In the genomic region with DNA sequence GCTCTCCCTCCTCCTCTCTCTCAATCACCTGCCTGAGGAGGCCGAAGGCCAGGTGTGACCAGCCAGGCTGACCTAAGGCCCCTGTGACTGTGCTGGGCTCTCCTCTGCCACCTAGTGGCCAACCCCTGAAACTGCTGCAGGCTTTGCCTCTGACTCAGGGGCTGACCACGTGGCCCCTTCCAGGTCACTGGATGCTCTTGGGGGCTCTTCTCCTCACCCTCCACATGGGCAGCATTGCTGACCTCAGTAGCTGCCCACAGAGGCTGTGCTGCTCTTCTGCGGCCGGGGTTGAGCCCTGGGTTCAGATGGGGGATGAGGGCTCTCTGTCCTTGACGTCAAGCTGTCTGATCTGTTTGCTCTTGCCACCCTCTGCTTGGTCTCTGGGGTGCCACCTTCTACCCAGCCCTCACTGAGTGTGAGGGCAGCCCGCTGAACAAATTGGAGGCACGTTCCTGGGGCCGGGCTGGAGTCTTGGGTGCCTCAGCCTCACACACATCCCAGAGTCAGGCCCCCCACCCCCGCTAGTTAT, we compare ENCODE assay signal across 8 cellular contexts.
DNase-seq lines count a peak whose midpoint lies in the region; ATAC-seq and TF ChIP-seq lines count a peak whose summit lies in the region.

No MANE protein-coding gene starts in this region.

- H3K27me3 ChIP-seq in Karpas-422 (ENCODE audit: low read length) (no peaks in the 10 kb centered on the region), colonic mucosa (no peaks in the 10 kb centered on the region), right lobe of liver (no peaks in the 10 kb centered on the region)

- H3K9ac ChIP-seq in Karpas-422 (ENCODE audit: low read length) (no peak overlapping the region), colonic mucosa (ENCODE audit: low read depth in 2 of 2, low read length in 2 of 2) (no peak overlapping the region)

- no peaks in the 10 kb centered on the region for H3K79me2 ChIP-seq in Karpas-422 (ENCODE audit: low read length)

- H3K36me3 ChIP-seq in Karpas-422 (ENCODE audit: insufficient read depth, low read length), result no peaks in the 10 kb centered on the region
- H3K36me3 ChIP-seq in colonic mucosa, result no peaks in the 10 kb centered on the region
- H3K36me3 ChIP-seq in right lobe of liver, result no peaks in the 10 kb centered on the region

- H3K4me2 ChIP-seq in Karpas-422 (ENCODE audit: low read depth, low read length, poor library complexity, severe bottlenecking), result no peak overlapping the region

- DNase-seq in AG10803 (ENCODE audit: low read depth), result peak; percentile 49
- peak; percentile 79 for DNase-seq in Karpas-422
- DNase-seq in colonic mucosa, result peak; percentile 48
- DNase-seq in right lobe of liver, result peak in 2 of 3 donors; percentile 55 to 70
- DNase-seq in stimulated activated CD8-positive, alpha-beta memory T cell treated with anti-CD3 and anti-CD28 coated beads, Interleukin-15, amount 100 ng/mL, for 48 hours (ENCODE audit: low read depth in 2 of 2), result peak; percentile 10 to 14

- TF ChIP-seq CTCF in AG10803 (conservative IDR thresholded peaks at IDR 0.05; ENCODE audit: low read length) (peak; percentile 97), VCaP (conservative IDR thresholded peaks at IDR 0.05) (peak; percentile 98), colonic mucosa (IDR thresholded peaks at IDR 0.05) (peak; percentile 99), right lobe of liver (IDR thresholded peaks at IDR 0.05) (peak; percentile 87 to 99 (median 98))

- H3K4me1 ChIP-seq in Karpas-422 (ENCODE audit: low read length) (no peaks in the 10 kb centered on the region), colonic mucosa (no peaks in the 10 kb centered on the region), right lobe of liver (no peaks in the 10 kb centered on the region)

- intact Hi-C loops in colonic mucosa (cut with DNase I) (no loop called here), right lobe of liver (cut with DNase I) (no loop called here)

- no peak for TF ChIP-seq POLR2A in right lobe of liver (IDR thresholded peaks at IDR 0.05)

- WGBS in right lobe of liver (ENCODE audit: insufficient coverage, low coverage, low lambda C conversion rate, missing lambda C conversion rate), result 28% methylated on average over 4 of the region's 9 CpGs

- H3K9me3 ChIP-seq in Karpas-422 (ENCODE audit: low read length), result peaks cover 7% of the 10 kb centered on the region; the same call in 1 of the 2 replicates
- H3K9me3 ChIP-seq in colonic mucosa, result no peaks in the 10 kb centered on the region
- H3K9me3 ChIP-seq in right lobe of liver, result no peaks in the 10 kb centered on the region

- ATAC-seq in GM18861 (IDR thresholded peaks at IDR 0.05; ENCODE audit: unreplicated experiment) (peak; percentile 59), right lobe of liver (peak; percentile 86 to 96 (median 92)), GM19467 (IDR thresholded peaks at IDR 0.05; ENCODE audit: unreplicated experiment) (no peak)

- H3K4me3 ChIP-seq in AG10803 (ENCODE audit: low read length) (no peak overlapping the region), Karpas-422 (ENCODE audit: low read length) (no peak overlapping the region), colonic mucosa (no peak overlapping the region), right lobe of liver (no peak overlapping the region)

- no peaks in the 10 kb centered on the region for H4K20me1 ChIP-seq in Karpas-422 (ENCODE audit: insufficient read depth, low read depth, low read length)

- no peak overlapping the region for H2AFZ ChIP-seq in Karpas-422 (ENCODE audit: low read length)

- no peaks in the 10 kb centered on the region for H3K9me2 ChIP-seq in Karpas-422 (replicated peaks; ENCODE audit: insufficient read depth, low read length)

- H3K27ac ChIP-seq in Karpas-422 (ENCODE audit: low read length) (no peak overlapping the region), VCaP (no peak overlapping the region), colonic mucosa (no peak overlapping the region), right lobe of liver (no peak overlapping the region)

Comparison
In these comparisons a context has a peak if more than half of its experiments do, and no peak if none do; other contexts are left out.
1. DNase-seq: peak in every context shown above with its lines; median percentile 79 in Karpas-422; 62 in right lobe of liver; 49 in AG10803; 48 in colonic mucosa; 12 in stimulated activated CD8-positive, alpha-beta memory T cell treated with anti-CD3 and anti-CD28 coated beads, Interleukin-15, amount 100 ng/mL, for 48 hours.